Comparison of ENCODE assay signal across 1 cellular context in the genomic region with DNA sequence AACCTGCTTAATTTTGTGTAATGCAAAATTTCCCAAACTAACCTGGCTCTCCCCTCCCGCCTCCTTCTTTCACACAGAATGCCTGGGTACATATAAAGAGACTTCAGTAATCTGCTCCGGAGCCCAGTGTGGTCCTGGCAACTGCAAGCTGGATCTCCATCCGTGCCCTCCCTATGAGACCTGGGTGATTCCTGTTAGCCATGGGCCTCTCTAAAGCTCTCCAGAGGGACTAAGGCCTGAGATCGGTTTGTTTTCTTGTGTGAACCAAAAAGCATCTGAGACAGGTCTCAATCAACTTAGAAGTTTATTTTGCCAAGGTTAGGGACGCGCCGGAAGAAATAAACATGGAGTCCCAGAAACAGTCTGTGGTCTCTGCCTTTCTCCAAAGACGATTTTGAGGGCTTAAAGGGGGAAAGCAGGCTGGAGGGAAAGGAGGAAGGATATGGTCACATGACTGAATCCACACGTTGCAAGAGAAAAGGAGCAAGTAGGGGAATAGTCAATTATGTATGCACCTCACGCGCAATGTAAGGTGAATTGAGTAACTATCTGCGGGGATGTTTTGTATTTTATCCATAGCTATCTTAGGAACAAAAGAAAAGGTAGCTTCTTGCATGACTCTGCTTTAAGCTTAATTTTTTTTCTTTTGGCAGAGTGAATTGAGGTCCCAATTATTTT.
TF ChIP-seq lines count a peak whose summit lies in the region.

No MANE protein-coding gene starts in this region.

TF ChIP-seq in H1, 55 proteins besides CTCF, POLR2A, EP300 and RAD21:
- no peak for TF ChIP-seq SIN3A (conservative IDR thresholded peaks at IDR 0.05 in 1 of 2, IDR thresholded peaks at IDR 0.05 in 1 of 2; ENCODE audit: low read depth in 1 of 2, low read length in 2 of 2)
- TF ChIP-seq SP2 (IDR thresholded peaks at IDR 0.05; ENCODE audit: low read length), result no peak
- TF ChIP-seq, protein P1, sequence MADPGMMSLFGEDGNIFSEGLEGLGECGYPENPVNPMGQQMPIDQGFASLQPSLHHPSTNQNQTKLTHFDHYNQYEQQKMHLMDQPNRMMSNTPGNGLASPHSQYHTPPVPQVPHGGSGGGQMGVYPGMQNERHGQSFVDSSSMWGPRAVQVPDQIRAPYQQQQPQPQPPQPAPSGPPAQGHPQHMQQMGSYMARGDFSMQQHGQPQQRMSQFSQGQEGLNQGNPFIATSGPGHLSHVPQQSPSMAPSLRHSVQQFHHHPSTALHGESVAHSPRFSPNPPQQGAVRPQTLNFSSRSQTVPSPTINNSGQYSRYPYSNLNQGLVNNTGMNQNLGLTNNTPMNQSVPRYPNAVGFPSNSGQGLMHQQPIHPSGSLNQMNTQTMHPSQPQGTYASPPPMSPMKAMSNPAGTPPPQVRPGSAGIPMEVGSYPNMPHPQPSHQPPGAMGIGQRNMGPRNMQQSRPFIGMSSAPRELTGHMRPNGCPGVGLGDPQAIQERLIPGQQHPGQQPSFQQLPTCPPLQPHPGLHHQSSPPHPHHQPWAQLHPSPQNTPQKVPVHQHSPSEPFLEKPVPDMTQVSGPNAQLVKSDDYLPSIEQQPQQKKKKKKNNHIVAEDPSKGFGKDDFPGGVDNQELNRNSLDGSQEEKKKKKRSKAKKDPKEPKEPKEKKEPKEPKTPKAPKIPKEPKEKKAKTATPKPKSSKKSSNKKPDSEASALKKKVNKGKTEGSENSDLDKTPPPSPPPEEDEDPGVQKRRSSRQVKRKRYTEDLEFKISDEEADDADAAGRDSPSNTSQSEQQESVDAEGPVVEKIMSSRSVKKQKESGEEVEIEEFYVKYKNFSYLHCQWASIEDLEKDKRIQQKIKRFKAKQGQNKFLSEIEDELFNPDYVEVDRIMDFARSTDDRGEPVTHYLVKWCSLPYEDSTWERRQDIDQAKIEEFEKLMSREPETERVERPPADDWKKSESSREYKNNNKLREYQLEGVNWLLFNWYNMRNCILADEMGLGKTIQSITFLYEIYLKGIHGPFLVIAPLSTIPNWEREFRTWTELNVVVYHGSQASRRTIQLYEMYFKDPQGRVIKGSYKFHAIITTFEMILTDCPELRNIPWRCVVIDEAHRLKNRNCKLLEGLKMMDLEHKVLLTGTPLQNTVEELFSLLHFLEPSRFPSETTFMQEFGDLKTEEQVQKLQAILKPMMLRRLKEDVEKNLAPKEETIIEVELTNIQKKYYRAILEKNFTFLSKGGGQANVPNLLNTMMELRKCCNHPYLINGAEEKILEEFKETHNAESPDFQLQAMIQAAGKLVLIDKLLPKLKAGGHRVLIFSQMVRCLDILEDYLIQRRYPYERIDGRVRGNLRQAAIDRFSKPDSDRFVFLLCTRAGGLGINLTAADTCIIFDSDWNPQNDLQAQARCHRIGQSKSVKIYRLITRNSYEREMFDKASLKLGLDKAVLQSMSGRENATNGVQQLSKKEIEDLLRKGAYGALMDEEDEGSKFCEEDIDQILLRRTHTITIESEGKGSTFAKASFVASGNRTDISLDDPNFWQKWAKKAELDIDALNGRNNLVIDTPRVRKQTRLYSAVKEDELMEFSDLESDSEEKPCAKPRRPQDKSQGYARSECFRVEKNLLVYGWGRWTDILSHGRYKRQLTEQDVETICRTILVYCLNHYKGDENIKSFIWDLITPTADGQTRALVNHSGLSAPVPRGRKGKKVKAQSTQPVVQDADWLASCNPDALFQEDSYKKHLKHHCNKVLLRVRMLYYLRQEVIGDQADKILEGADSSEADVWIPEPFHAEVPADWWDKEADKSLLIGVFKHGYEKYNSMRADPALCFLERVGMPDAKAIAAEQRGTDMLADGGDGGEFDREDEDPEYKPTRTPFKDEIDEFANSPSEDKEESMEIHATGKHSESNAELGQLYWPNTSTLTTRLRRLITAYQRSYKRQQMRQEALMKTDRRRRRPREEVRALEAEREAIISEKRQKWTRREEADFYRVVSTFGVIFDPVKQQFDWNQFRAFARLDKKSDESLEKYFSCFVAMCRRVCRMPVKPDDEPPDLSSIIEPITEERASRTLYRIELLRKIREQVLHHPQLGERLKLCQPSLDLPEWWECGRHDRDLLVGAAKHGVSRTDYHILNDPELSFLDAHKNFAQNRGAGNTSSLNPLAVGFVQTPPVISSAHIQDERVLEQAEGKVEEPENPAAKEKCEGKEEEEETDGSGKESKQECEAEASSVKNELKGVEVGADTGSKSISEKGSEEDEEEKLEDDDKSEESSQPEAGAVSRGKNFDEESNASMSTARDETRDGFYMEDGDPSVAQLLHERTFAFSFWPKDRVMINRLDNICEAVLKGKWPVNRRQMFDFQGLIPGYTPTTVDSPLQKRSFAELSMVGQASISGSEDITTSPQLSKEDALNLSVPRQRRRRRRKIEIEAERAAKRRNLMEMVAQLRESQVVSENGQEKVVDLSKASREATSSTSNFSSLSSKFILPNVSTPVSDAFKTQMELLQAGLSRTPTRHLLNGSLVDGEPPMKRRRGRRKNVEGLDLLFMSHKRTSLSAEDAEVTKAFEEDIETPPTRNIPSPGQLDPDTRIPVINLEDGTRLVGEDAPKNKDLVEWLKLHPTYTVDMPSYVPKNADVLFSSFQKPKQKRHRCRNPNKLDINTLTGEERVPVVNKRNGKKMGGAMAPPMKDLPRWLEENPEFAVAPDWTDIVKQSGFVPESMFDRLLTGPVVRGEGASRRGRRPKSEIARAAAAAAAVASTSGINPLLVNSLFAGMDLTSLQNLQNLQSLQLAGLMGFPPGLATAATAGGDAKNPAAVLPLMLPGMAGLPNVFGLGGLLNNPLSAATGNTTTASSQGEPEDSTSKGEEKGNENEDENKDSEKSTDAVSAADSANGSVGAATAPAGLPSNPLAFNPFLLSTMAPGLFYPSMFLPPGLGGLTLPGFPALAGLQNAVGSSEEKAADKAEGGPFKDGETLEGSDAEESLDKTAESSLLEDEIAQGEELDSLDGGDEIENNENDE (IDR thresholded peaks at IDR 0.05; ENCODE audit: insufficient replicate concordance, low read length), result no peak
- no peak for TF ChIP-seq TAF7 (optimal IDR thresholded peaks at IDR 0.05; ENCODE audit: borderline replicate concordance, low read depth, low read length)
- no peak for TF ChIP-seq SAP30 (IDR thresholded peaks at IDR 0.05; ENCODE audit: insufficient read depth, insufficient replicate concordance, low read length)
- TF ChIP-seq JUND (IDR thresholded peaks at IDR 0.05; ENCODE audit: low read length), result no peak
- TF ChIP-seq MAFK (IDR thresholded peaks at IDR 0.05; ENCODE audit: low read depth, low read length), result no peak
- no peak for TF ChIP-seq RBBP5 (IDR thresholded peaks at IDR 0.05; ENCODE audit: borderline replicate concordance, low read depth, low read length)
- TF ChIP-seq TBP (IDR thresholded peaks at IDR 0.05; ENCODE audit: low read depth, low read length), result no peak
- TF ChIP-seq, protein P2, sequence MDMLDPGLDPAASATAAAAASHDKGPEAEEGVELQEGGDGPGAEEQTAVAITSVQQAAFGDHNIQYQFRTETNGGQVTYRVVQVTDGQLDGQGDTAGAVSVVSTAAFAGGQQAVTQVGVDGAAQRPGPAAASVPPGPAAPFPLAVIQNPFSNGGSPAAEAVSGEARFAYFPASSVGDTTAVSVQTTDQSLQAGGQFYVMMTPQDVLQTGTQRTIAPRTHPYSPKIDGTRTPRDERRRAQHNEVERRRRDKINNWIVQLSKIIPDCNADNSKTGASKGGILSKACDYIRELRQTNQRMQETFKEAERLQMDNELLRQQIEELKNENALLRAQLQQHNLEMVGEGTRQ (IDR thresholded peaks at IDR 0.05; ENCODE audit: low read length), result peak; percentile 50; the same call in 1 of the 2 replicates
- TF ChIP-seq KDM1A (IDR thresholded peaks at IDR 0.05; ENCODE audit: borderline replicate concordance, low read length), result no peak
- no peak for TF ChIP-seq CREB1 (IDR thresholded peaks at IDR 0.05)
- TF ChIP-seq TEAD4 (IDR thresholded peaks at IDR 0.05; ENCODE audit: low read depth, low read length), result no peak
- TF ChIP-seq SP1 (IDR thresholded peaks at IDR 0.05; ENCODE audit: low read depth, low read length), result no peak
- TF ChIP-seq EGR1 (IDR thresholded peaks at IDR 0.05; ENCODE audit: borderline replicate concordance, low read depth, low read length), result no peak
- TF ChIP-seq SP4 (IDR thresholded peaks at IDR 0.05; ENCODE audit: low read length), result no peak
- TF ChIP-seq, protein P3, sequence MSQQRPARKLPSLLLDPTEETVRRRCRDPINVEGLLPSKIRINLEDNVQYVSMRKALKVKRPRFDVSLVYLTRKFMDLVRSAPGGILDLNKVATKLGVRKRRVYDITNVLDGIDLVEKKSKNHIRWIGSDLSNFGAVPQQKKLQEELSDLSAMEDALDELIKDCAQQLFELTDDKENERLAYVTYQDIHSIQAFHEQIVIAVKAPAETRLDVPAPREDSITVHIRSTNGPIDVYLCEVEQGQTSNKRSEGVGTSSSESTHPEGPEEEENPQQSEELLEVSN (IDR thresholded peaks at IDR 0.05), result 0 out of 2 replicates have a peak, but pooled peaks have one; percentile 44
